Comparison of ENCODE assay signal across 13 cellular contexts in the genomic region with DNA sequence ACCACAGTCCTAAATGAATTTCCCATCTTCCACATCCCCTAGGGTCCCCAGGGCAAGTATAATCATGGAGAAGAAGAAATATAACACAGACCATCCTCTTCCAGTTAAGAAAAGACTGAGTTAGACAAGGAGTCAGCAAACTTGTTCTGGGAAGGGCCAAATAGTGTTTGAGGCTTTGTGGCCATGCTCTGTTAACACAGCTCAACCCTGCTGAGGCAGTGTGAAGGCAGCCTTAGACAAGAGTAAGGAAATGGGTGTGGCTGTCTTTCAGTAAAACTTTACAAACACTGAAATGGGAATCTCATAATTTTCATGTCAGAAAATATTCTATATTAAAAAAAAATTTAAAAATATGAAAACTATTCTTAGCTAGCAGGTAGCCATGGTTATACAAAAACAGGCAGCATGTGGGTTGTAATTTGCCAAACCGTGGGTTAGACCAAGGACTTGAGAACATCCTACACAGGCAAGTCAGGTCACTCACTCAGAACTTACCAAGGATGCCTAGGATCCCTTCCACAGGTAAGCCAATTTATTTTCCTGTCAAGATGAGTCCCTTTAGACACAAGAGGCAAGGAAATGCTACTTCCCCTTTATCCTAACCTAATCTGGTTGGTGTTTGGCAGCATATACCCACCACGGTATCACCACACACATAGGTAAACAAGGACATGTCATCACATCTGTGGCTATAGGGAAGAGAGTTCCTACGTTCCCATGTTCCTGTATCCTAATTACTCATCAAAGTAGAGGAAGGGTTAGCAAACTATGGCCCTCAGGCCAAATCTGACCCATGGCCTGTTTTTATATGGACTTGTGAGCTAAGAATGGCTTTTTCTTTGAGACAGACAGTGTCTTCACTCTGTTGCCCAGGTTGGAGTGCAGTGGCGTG. TPM values are rescaled to one million over a fixed set of nuclear protein-coding genes. Genes with fewer than 3 reads are reported as not detected.
DNase-seq lines count a peak whose midpoint lies in the region; ATAC-seq and TF ChIP-seq lines count a peak whose summit lies in the region.
"Had no signal": no experiment of that assay in that cellular context is flagged by ENCODE, and none has a peak within 500 bp of the region (broad histone marks: within the 10 kb centered on the region; RNA-seq: fewer than 3 reads in every experiment).

No MANE protein-coding gene starts in this region.

- H3K36me3 ChIP-seq in suprapubic skin (peaks cover 53% of the 10 kb centered on the region), GM23338 (ENCODE audit: insufficient read depth) (peaks cover 18% of the 10 kb centered on the region)

- H3K9me3 ChIP-seq in T-helper 17 cell (ENCODE audit: control insufficient read depth, low read length, poor library complexity, severe bottlenecking) (no peaks in the 10 kb centered on the region), suprapubic skin (no peaks in the 10 kb centered on the region)

- H3K9me2 ChIP-seq in GM23338 (ENCODE audit: insufficient read depth), result no peaks in the 10 kb centered on the region

- H3K4me1 ChIP-seq in suprapubic skin (no peaks in the 10 kb centered on the region), GM23338 (ENCODE audit: insufficient read depth) (no peaks in the 10 kb centered on the region)

- H4K20me1 ChIP-seq in GM23338 (replicated peaks; ENCODE audit: insufficient read depth), result 0 out of 2 replicates have a peak, but pooled peaks cover 2% of the 10 kb centered on the region

- peak overlapping the region; percentile 41 for H3K27ac ChIP-seq in epithelial cell of prostate
- peak overlapping the region; percentile 1 for H3K27ac ChIP-seq in suprapubic skin
- H3K27ac ChIP-seq in GM23338 (ENCODE audit: low read depth), result no peak overlapping the region; the same call in 1 of the 2 replicates

- 0 out of 2 replicates have a peak, but pooled peaks cover under 1% of the 10 kb centered on the region for H3F3A ChIP-seq in GM23338 (replicated peaks; ENCODE audit: low read depth)

- H3K4me2 ChIP-seq in GM23338, result no peak overlapping the region

- H3K4me3 Mint-ChIP-seq in activated T-cell treated with anti-CD3 and anti-CD28 coated beads, Interleukin-2, amount 50 U/mL, for 72 hours, result no peak overlapping the region
- H3K4me3 Mint-ChIP-seq in T-helper 17 cell, result no peak overlapping the region
- no peak overlapping the region for H3K4me3 Mint-ChIP-seq in GM23338

- no peaks in the 10 kb centered on the region for H3K27me3 Mint-ChIP-seq in activated T-cell treated with anti-CD3 and anti-CD28 coated beads, Interleukin-2, amount 50 U/mL, for 72 hours (ENCODE audit: low read depth)
- H3K27me3 Mint-ChIP-seq in T-helper 17 cell, result no peaks in the 10 kb centered on the region
- peaks cover 5% of the 10 kb centered on the region for H3K27me3 Mint-ChIP-seq in GM23338 (ENCODE audit: insufficient read depth, low read depth, poor library complexity)

- H2AFZ ChIP-seq in GM23338, result no peak overlapping the region

- DNase-seq in activated T-cell treated with anti-CD3 and anti-CD28 coated beads, Interleukin-2, amount 50 U/mL, for 72 hours, result no peak
- no peak for DNase-seq in activated T-cell treated with anti-CD3 and anti-CD28 coated beads, Interleukin-2, amount 50 U/mL, for 1 hour
- no peak for DNase-seq in T-helper 17 cell
- DNase-seq in epithelial cell of prostate (ENCODE audit: low read depth, low spot score), result peak; percentile 36
- no peak for DNase-seq in suprapubic skin (ENCODE audit: low spot score in 2 of 2)
- DNase-seq in GM23338 (ENCODE audit: low spot score), result no peak
- no peak for DNase-seq in UCSD-AML1 (lab: John Stamatoyannopoulos, UW; ENCODE audit: unreplicated experiment)
- DNase-seq: activated gamma-delta T cell treated with Interleukin-2 at 50 U/mL for 16 hours, H7, NCI-H1417 treated with DMSO at 0.1 percent for 48 hours, NCI-H526, Right ventricle myocardium superior had no signal

- TF ChIP-seq CTCF in suprapubic skin (IDR thresholded peaks at IDR 0.05) (no peak), GM23338 (conservative IDR thresholded peaks at IDR 0.05; ENCODE audit: low read depth in 2 of 2) (no peak)

- no peak for ATAC-seq in activated T-cell treated with anti-CD3 and anti-CD28 coated beads, Interleukin-2, amount 50 U/mL, for 72 hours (replicated peaks in 1 of 2)
- ATAC-seq in T-helper 17 cell (peak; percentile 60), GM19467 (IDR thresholded peaks at IDR 0.05; ENCODE audit: unreplicated experiment) (no peak), GM23338 (no peak)

- no peaks in the 10 kb centered on the region for H3K79me2 ChIP-seq in GM23338 (replicated peaks; ENCODE audit: insufficient read depth)

- 73% methylated on average over 4 of the region's 4 CpGs for WGBS in suprapubic skin

- no peaks in the 10 kb centered on the region for H3K9me3 Mint-ChIP-seq in activated T-cell treated with anti-CD3 and anti-CD28 coated beads, Interleukin-2, amount 50 U/mL, for 72 hours
- no peaks in the 10 kb centered on the region for H3K9me3 Mint-ChIP-seq in GM23338

- H3K27me3 ChIP-seq in suprapubic skin (no peaks in the 10 kb centered on the region), GM23338 (ENCODE audit: insufficient read depth) (no peaks in the 10 kb centered on the region)

- no peak for TF ChIP-seq POLR2A in suprapubic skin (IDR thresholded peaks at IDR 0.05)

- peak overlapping the region; percentile 25 for H3K27ac Mint-ChIP-seq in activated T-cell treated with anti-CD3 and anti-CD28 coated beads, Interleukin-2, amount 50 U/mL, for 72 hours
- H3K27ac Mint-ChIP-seq in T-helper 17 cell (peak overlapping the region; percentile 37), GM23338 (no peak overlapping the region)

- H3K36me3 Mint-ChIP-seq in activated T-cell treated with anti-CD3 and anti-CD28 coated beads, Interleukin-2, amount 50 U/mL, for 72 hours (ENCODE audit: insufficient read depth in 2 of 2), result peaks cover 3 to 14% of the 10 kb centered on the region in 2 donors
- H3K36me3 Mint-ChIP-seq in T-helper 17 cell (ENCODE audit: low read depth), result no peaks in the 10 kb centered on the region
- H3K36me3 Mint-ChIP-seq in GM23338 (ENCODE audit: low read depth), result peaks cover 16% of the 10 kb centered on the region; the same call in 2 of the 3 replicates

- H3K4me3 ChIP-seq in suprapubic skin (no peak overlapping the region), GM23338 (no peak overlapping the region)

- peaks cover 8% of the 10 kb centered on the region for H3K4me1 Mint-ChIP-seq in activated T-cell treated with anti-CD3 and anti-CD28 coated beads, Interleukin-2, amount 50 U/mL, for 72 hours (ENCODE audit: low read depth)
- H3K4me1 Mint-ChIP-seq in T-helper 17 cell (peaks cover 7% of the 10 kb centered on the region), GM23338 (no peaks in the 10 kb centered on the region)

- TF ChIP-seq EP300 in suprapubic skin (IDR thresholded peaks at IDR 0.05), result no peak

TF ChIP-seq in GM23338, 12 proteins besides CTCF, POLR2A, EP300 and RAD21 (continues in another document):
- no peak for TF ChIP-seq CREB1 (CRISPR knock-in tag; IDR thresholded peaks at IDR 0.05; ENCODE audit: low read depth)

RNA-seq across cellular contexts. Expression of a gene that starts 31.9 kb away (rescaled TPM):
- total RNA-seq in activated T-cell treated with anti-CD3 and anti-CD28 coated beads, Interleukin-2, amount 50 U/mL, for 72 hours, result 10 to 100 TPM; 13.4 to 20.9 TPM
- total RNA-seq in T-helper 17 cell, result 1 to 10 TPM; 3.9 to 4.9 TPM
- total RNA-seq in suprapubic skin, result 10 to 100 TPM in 2 of 4 donors, 1 to 10 TPM in 2; 1.8 to 14.4 (median 9.4) TPM
- 4.3 and 5.7 TPM in 2 replicates for total RNA-seq in GM23338 (2014; rRNA removed; shearing (Covaris generic))
- 18.2 and 21.5 TPM in 2 replicates for polyA plus RNA-seq in GM23338 (2016; fragmentation: Nextera tagmentation; extraction: Ambion mirVana)
